ENCODE assay signal across 16 cellular contexts in genomic region chr14:63282997-63283396, GRCh38. TPM values are rescaled to one million over a fixed set of nuclear protein-coding genes. Genes with fewer than 3 reads are reported as not detected.
DNase-seq lines count a peak whose midpoint lies in the region; ATAC-seq and TF ChIP-seq lines count a peak whose summit lies in the region.
"Had no signal": no experiment of that assay in that cellular context is flagged by ENCODE, and none has a peak within 500 bp of the region (broad histone marks: within the 10 kb centered on the region; RNA-seq: fewer than 3 reads in every experiment).

No MANE protein-coding gene starts in this region.

- peak; percentile 42 for ATAC-seq in effector memory CD8-positive, alpha-beta T cell (replicated peaks)
- ATAC-seq in T-cell (replicated peaks in 1 of 4), result no peak
- ATAC-seq: T-helper 17 cell had no signal

- H3K36me3 ChIP-seq in breast epithelium (no peaks in the 10 kb centered on the region), GM23248 (ENCODE audit: low read depth) (no peaks in the 10 kb centered on the region), suprapubic skin (no peaks in the 10 kb centered on the region)

- H3K36me3 Mint-ChIP-seq in MCF 10A (ENCODE audit: insufficient read depth, unreplicated experiment) (no peaks in the 10 kb centered on the region), T-cell (no peaks in the 10 kb centered on the region), glutamatergic neuron (ENCODE audit: unreplicated experiment) (no peaks in the 10 kb centered on the region)
- no peaks in the 10 kb centered on the region for H3K36me3 Mint-ChIP-seq in effector memory CD8-positive, alpha-beta T cell (ENCODE audit: insufficient read depth)

- H3K4me1 ChIP-seq in breast epithelium (no peaks in the 10 kb centered on the region), GM23248 (ENCODE audit: insufficient read depth) (no peaks in the 10 kb centered on the region), suprapubic skin (no peaks in the 10 kb centered on the region)

- H3F3A ChIP-seq in GM23248 (ENCODE audit: insufficient read depth), result no peaks in the 10 kb centered on the region

- no peak for TF ChIP-seq EP300 in suprapubic skin (IDR thresholded peaks at IDR 0.05)

- H3K27ac Mint-ChIP-seq in MCF 10A (ENCODE audit: low read depth, unreplicated experiment) (no peak overlapping the region), T-cell (no peak overlapping the region), glutamatergic neuron (ENCODE audit: unreplicated experiment) (no peak overlapping the region)
- no peak overlapping the region for H3K27ac Mint-ChIP-seq in effector memory CD8-positive, alpha-beta T cell
- H3K27ac Mint-ChIP-seq: T-helper 17 cell had no signal

- CTCF ChIA-PET in MCF 10A (lab: Yijun Ruan, JAX), result interaction anchor here (0.6 to 1.4 kb wide), 5 partner anchors 16 to 1392 kb away, joined by 3 to 5 read pairs (median 4); no protein-coding TSS in a partner anchor
- CTCF ChIA-PET in T-cell (lab: Charles Lee), result interaction anchor here in 1 of 2 donors (0.5 kb wide), 1 partner anchor 1383 kb away, joined by 4 read pairs; no protein-coding TSS in a partner anchor

- 0 out of 2 replicates have a peak overlapping the region, but pooled peaks have one; percentile 15 for H3K9ac ChIP-seq in GM23248

- H3K9me3 ChIP-seq in breast epithelium (no peaks in the 10 kb centered on the region), GM23248 (ENCODE audit: low read depth) (no peaks in the 10 kb centered on the region), suprapubic skin (no peaks in the 10 kb centered on the region)

- no peaks in the 10 kb centered on the region for H3K9me2 ChIP-seq in GM23248 (ENCODE audit: insufficient read depth)

- H3K27me3 ChIP-seq in breast epithelium, result no peaks in the 10 kb centered on the region
- H3K27me3 ChIP-seq in GM23248 (replicated peaks; ENCODE audit: insufficient read depth), result no peaks in the 10 kb centered on the region
- no peaks in the 10 kb centered on the region for H3K27me3 ChIP-seq in suprapubic skin

- POLR2A ChIA-PET in MCF 10A (lab: Yijun Ruan, JAX) (no interaction called here), T-cell (lab: Charles Lee) (no interaction called here)

- TF ChIP-seq POLR2A in breast epithelium (IDR thresholded peaks at IDR 0.05) (no peak), suprapubic skin (IDR thresholded peaks at IDR 0.05) (no peak)

- BruUV-seq in MCF 10A (replicated peaks; lab: Mats Ljungman, UMichigan), result no TSS peak

- no peaks in the 10 kb centered on the region for H3K79me2 ChIP-seq in GM23248 (ENCODE audit: insufficient read depth)

- H2AFZ ChIP-seq in GM23248, result peak overlapping the region; percentile 75

- intact Hi-C loops in breast epithelium (cut with DNase I; ENCODE audit: low total_unique reads), result no loop called here
- intact Hi-C loops in MCF 10A (cut with micrococcal nuclease), result no loop called here

- H3K4me3 ChIP-seq in breast epithelium (peak overlapping the region in 1 of 3 donors; percentile 32), GM23248 (peak overlapping the region; percentile 54), suprapubic skin (no peak overlapping the region)
- H3K4me3 ChIP-seq: lung had no signal

- H3K27me3 Mint-ChIP-seq in MCF 10A (ENCODE audit: insufficient read depth, unreplicated experiment) (no peaks in the 10 kb centered on the region), T-cell (peaks cover 0 to 4% of the 10 kb centered on the region in 2 donors), glutamatergic neuron (ENCODE audit: unreplicated experiment) (no peaks in the 10 kb centered on the region)
- no peaks in the 10 kb centered on the region for H3K27me3 Mint-ChIP-seq in effector memory CD8-positive, alpha-beta T cell
- H3K27me3 Mint-ChIP-seq: T-helper 17 cell had no signal

- H3K4me3 Mint-ChIP-seq in MCF 10A (ENCODE audit: unreplicated experiment), result no peak overlapping the region
- H3K4me3 Mint-ChIP-seq in effector memory CD8-positive, alpha-beta T cell, result no peak overlapping the region
- no peak overlapping the region for H3K4me3 Mint-ChIP-seq in T-cell
- no peak overlapping the region for H3K4me3 Mint-ChIP-seq in glutamatergic neuron (ENCODE audit: unreplicated experiment)
- H3K4me3 Mint-ChIP-seq: T-helper 17 cell had no signal

- WGBS in GM23248 (ENCODE audit: low coverage in 1 of 2, low lambda C conversion rate in 2 of 2, missing lambda C conversion rate in 2 of 2), 2 experiments, result 7 to 17% methylated on average over 7 of the region's 7 CpGs
- WGBS in suprapubic skin, result 65% methylated on average over 7 of the region's 7 CpGs

- H4K20me1 ChIP-seq in GM23248 (ENCODE audit: insufficient read depth), result no peaks in the 10 kb centered on the region

- peak overlapping the region; percentile 36 to 40 for H3K27ac ChIP-seq in breast epithelium
- no peak overlapping the region for H3K27ac ChIP-seq in GM23248
- H3K27ac ChIP-seq in suprapubic skin, result peak overlapping the region; percentile 11

- H3K4me1 Mint-ChIP-seq in MCF 10A (ENCODE audit: insufficient read depth, unreplicated experiment) (no peaks in the 10 kb centered on the region), T-cell (no peaks in the 10 kb centered on the region), glutamatergic neuron (ENCODE audit: low read depth, unreplicated experiment) (no peaks in the 10 kb centered on the region)
- no peaks in the 10 kb centered on the region for H3K4me1 Mint-ChIP-seq in effector memory CD8-positive, alpha-beta T cell (ENCODE audit: low read depth in 2 of 2)
- H3K4me1 Mint-ChIP-seq: T-helper 17 cell had no signal

- in situ Hi-C loops in GM23248 (cut with MboI), result loop anchor here (10.0 kb wide), 1 partner anchor 108 kb away; no protein-coding TSS in a partner anchor

- H3K9me3 Mint-ChIP-seq in MCF 10A (ENCODE audit: unreplicated experiment), result no peaks in the 10 kb centered on the region
- H3K9me3 Mint-ChIP-seq in effector memory CD8-positive, alpha-beta T cell, result no peaks in the 10 kb centered on the region
- no peaks in the 10 kb centered on the region for H3K9me3 Mint-ChIP-seq in T-cell
- no peaks in the 10 kb centered on the region for H3K9me3 Mint-ChIP-seq in glutamatergic neuron (ENCODE audit: unreplicated experiment)

- TF ChIP-seq CTCF in breast epithelium (IDR thresholded peaks at IDR 0.05) (no peak), MCF 10A (IDR thresholded peaks at IDR 0.05; ENCODE audit: unreplicated experiment) (no peak), suprapubic skin (IDR thresholded peaks at IDR 0.05) (no peak), glutamatergic neuron (IDR thresholded peaks at IDR 0.05; ENCODE audit: partially characterized antibody, unreplicated experiment) (no peak)

- DNase-seq in breast epithelium (ENCODE audit: low spot score in 2 of 2) (no peak), MCF 10A (ENCODE audit: unreplicated experiment) (no peak), GM23248 (peak; percentile 22), suprapubic skin (ENCODE audit: low spot score in 2 of 2) (no peak), T-cell (no peak), glutamatergic neuron (no peak), activated gamma-delta T cell treated with Interleukin-2 at 50 U/mL for 16 hours (no peak)
- DNase-seq in effector memory CD8-positive, alpha-beta T cell, result no peak
- DNase-seq: activated CD4-positive, alpha-beta T cell treated with anti-CD3 and anti-CD28 coated beads, Interleukin-2, amount 50 U/mL, for 1 hour; activated naive CD4-positive, alpha-beta T cell treated with Interleukin-2 at 50 U/mL for 16 hours; NCI-H1048; NCI-H226; T-helper 17 cell had no signal

- peak overlapping the region; percentile 63 for H3K4me2 ChIP-seq in GM23248 (ENCODE audit: unreplicated experiment)

RNA-seq across cellular contexts. Expression of gene GPHB5, which starts 35.7 kb away (rescaled TPM):
- total RNA-seq in breast epithelium, result not detected
- total RNA-seq in MCF 10A (2022), result not detected in 2 replicates
- total RNA-seq in GM23248 (2014; rRNA removed; shearing (Covaris generic)), result not detected in 2 replicates
- not detected in 2 replicates for polyA plus RNA-seq in GM23248 (2016; fragmentation: Nextera tagmentation; extraction: Ambion mirVana)
- not detected for total RNA-seq in suprapubic skin
- not detected for total RNA-seq in T-cell
- total RNA-seq in glutamatergic neuron (ENCODE audit: unreplicated experiment), result not detected
- total RNA-seq: Daoy, lung, omental fat pad, T-helper 17 cell had no signal
- polyA plus RNA-seq: lung had no signal
